Comparison of ENCODE assay signal across 8 cellular contexts in the genomic region with DNA sequence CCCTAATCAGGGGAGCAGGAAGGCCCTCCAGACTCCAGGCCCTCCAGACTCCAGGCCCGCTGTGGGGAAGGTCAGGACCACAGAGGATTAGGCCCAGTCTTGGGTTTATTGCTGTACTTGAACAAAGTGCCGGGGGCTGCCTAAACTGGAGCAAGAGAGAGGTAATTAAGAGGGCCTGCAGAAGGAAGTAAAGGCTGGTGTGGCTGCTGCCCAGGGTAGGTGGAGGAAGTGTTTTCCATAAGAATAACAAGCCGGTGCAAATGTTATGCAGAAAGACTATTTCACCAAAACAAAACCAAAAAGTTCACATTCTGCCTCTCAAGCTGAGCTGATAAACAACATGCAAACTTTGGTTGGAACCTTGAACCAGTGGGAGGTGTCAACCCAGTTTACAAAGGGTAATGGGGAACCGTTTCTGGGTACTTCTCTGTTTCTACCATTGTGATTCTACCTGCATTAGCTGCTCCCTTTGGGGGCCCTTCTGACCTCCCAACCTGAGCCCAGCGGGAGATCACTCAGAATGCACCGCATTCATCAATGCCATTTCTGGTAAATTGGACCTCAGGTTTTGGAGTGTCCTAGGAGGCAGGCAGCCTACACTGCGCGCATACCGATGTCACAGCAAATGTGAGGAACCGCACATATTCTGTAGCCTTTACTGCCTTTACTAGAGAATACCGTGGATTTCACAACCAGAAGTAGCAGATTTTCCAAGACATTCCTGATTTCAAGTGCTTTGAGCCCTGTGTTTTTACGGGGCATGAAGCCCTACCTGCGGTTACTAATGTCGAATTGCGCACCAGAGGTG. TPM values are rescaled to one million over a fixed set of nuclear protein-coding genes. Genes with fewer than 3 reads are reported as not detected.
A peak's percentile ranks its signal among the peaks of the same experiment; 100 is the strongest.
DNase-seq lines count a peak whose midpoint lies in the region; TF ChIP-seq lines count a peak whose summit lies in the region.

No MANE protein-coding gene starts in this region.

- H3K4me1 Mint-ChIP-seq in IgD-negative memory B cell = peaks cover 7 to 13% (median 8%) of the 10 kb centered on the region in 3 donors
- peaks cover 38% of the 10 kb centered on the region for H3K4me1 Mint-ChIP-seq in neural crest cell

- DNase-seq in ecto neural progenitor cell (ENCODE audit: low spot score) (peak; percentile 51), neural crest cell (ENCODE audit: low read depth, low spot score) (no peak), iPS-NIHi7 (ENCODE audit: extremely low spot score) (no peak), NCI-H748 (lab: John Stamatoyannopoulos, UW; ENCODE audit: unreplicated experiment) (no peak), AG08396 (ENCODE audit: low spot score) (no peak), SHP77 treated with DMSO at 0.1 percent for 48 hours (lab: John Stamatoyannopoulos, UW) (no peak)

- H3K27me3 Mint-ChIP-seq in IgD-negative memory B cell = peaks cover 9% of the 10 kb centered on the region
- peaks cover 11% of the 10 kb centered on the region for H3K27me3 Mint-ChIP-seq in neural crest cell (ENCODE audit: low read depth)

- peak overlapping the region; percentile 18 to 88 (median 48) for H3K4me3 Mint-ChIP-seq in IgD-negative memory B cell
- peak overlapping the region; percentile 75 for H3K4me3 Mint-ChIP-seq in neural crest cell

- H3K9me3 Mint-ChIP-seq in IgD-negative memory B cell (peaks cover 0 to 3% (median 0%) of the 10 kb centered on the region in 3 donors), neural crest cell (no peaks in the 10 kb centered on the region)

- no peaks in the 10 kb centered on the region for H3K36me3 Mint-ChIP-seq in IgD-negative memory B cell
- peaks cover 6% of the 10 kb centered on the region for H3K36me3 Mint-ChIP-seq in neural crest cell (ENCODE audit: low read depth)

- H3K27ac ChIP-seq in C4-2B = peak overlapping the region; percentile 79

- TF ChIP-seq CTCF in C4-2B (conservative IDR thresholded peaks at IDR 0.05) (no peak), neural crest cell (conservative IDR thresholded peaks at IDR 0.05) (no peak)

- H3K27ac Mint-ChIP-seq in IgD-negative memory B cell (peak overlapping the region; percentile 67 to 81 (median 71)), neural crest cell (ENCODE audit: unreplicated experiment) (no peak overlapping the region)

RNA-seq across cellular contexts. Expression of gene BCOR, which starts 59.7 kb away (rescaled TPM):
- polyA plus RNA-seq in IgD-negative memory B cell = 10.2 TPM
- 33.2 and 41.1 TPM in 2 replicates for total RNA-seq in neural crest cell
